ENCODE assay signal across 13 cellular contexts in genomic region chr5:51889703-51890102, GRCh38.
DNase-seq lines count a peak whose midpoint lies in the region; ATAC-seq lines count a peak whose summit lies in the region.
"Had no signal": no experiment of that assay in that cellular context is flagged by ENCODE, and none has a peak within 500 bp of the region (broad histone marks: within the 10 kb centered on the region; RNA-seq: fewer than 3 reads in every experiment).

No MANE protein-coding gene starts in this region.

- no peak for ATAC-seq in GM18870 (IDR thresholded peaks at IDR 0.05; ENCODE audit: unreplicated experiment)
- ATAC-seq: GM12878, GM23338 had no signal

- peak; percentile 64 for DNase-seq in NCI-H748 (lab: John Stamatoyannopoulos, UW; ENCODE audit: unreplicated experiment)
- no peak for DNase-seq in NCI-H748 treated with DMSO at 0.1 percent for 48 hours (lab: John Stamatoyannopoulos, UW)
- DNase-seq in NCI-H1105 (lab: John Stamatoyannopoulos, UW), result peak; percentile 35
- DNase-seq in NCI-H69 (lab: John Stamatoyannopoulos, UW), result peak; percentile 87
- peak; percentile 20 for DNase-seq in kidney tubule cell (ENCODE audit: low spot score)
- DNase-seq in NCI-H524 treated with DMSO at 0.1 percent for 48 hours (lab: John Stamatoyannopoulos, UW), result no peak
- DNase-seq: BE2C; CD4-positive, alpha-beta memory T cell; DMS79; H9 had no signal

Comparison
In these comparisons a context has a peak if more than half of its experiments do, and no peak if none do; other contexts are left out.
1. DNase-seq: peak in NCI-H748 (single experiment), NCI-H1105 (single experiment), NCI-H69 (single experiment) and kidney tubule cell (single experiment); none in NCI-H748 treated with DMSO at 0.1 percent for 48 hours (single experiment) and NCI-H524 treated with DMSO at 0.1 percent for 48 hours (single experiment).